In the genomic region with DNA sequence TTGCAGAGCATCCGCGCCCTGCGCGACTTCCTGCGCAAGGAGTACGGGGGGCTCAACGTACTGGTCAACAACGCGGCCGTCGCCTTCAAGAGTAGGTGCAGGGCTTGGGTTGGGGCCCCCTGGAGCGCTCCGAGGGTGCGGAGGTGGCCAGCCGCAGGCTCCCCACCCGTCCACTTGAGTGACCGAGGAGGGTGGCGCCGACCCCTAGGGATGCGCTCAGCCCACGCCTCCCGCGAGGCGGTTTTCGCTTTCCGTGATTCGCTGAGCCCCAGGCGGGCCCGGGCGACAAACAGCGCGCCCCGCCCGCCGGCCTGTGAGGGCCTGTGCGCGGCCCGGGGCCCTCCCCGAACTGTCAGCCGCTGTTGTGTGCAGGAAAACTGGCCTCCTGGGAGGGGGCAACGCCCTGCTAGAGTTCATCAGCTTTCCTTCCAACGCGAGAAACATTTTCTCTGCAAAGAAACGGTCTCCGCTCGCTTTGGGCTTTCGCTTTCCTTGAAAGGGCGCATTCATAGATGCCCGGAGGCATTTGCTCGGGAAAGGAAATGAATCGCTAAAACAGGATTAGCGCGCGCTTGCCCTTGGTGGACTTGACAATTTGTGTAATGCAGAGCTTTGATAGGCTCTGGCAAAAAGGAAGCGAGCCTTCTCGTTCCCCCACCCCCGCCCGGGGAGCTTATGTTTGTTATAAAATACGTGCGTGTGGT, we compare ENCODE assay signal across 8 cellular contexts. TPM values are rescaled to one million over a fixed set of nuclear protein-coding genes. Genes with fewer than 3 reads are reported as not detected.
DNase-seq lines count a peak whose midpoint lies in the region; ATAC-seq, FAIRE-seq and TF ChIP-seq lines count a peak whose summit lies in the region.

No MANE protein-coding gene starts in this region.

- H3K27ac ChIP-seq in suprapubic skin, result peak overlapping the region; percentile 98

- no peaks in the 10 kb centered on the region for H3K27me3 ChIP-seq in suprapubic skin

- peaks cover 8% of the 10 kb centered on the region for H3K36me3 ChIP-seq in suprapubic skin

- H3K27ac Mint-ChIP-seq in naive B cell, result peak overlapping the region; percentile 82 to 92 (median 88)

- WGBS in suprapubic skin, result 0% methylated on average over 20 of the region's 60 CpGs

- FAIRE-seq in RCC 7860 (lab: Jason Lieb, UNC), result no peak

- peaks cover 44% of the 10 kb centered on the region for H3K4me1 ChIP-seq in suprapubic skin

- H3K9me3 ChIP-seq in suprapubic skin, result no peaks in the 10 kb centered on the region

- H3K4me3 Mint-ChIP-seq in naive B cell, result peak overlapping the region; percentile 91 to 97 (median 94)

- peaks cover 17 to 37% (median 35%) of the 10 kb centered on the region in 3 donors for H3K4me1 Mint-ChIP-seq in naive B cell

- peak; percentile 80 to 82 for ATAC-seq in naive B cell (ENCODE audit: low read depth in 2 of 2)

- TF ChIP-seq CTCF in fibroblast of pulmonary artery (IDR thresholded peaks at IDR 0.05; ENCODE audit: low read length, missing control alignments) (no peak), suprapubic skin (IDR thresholded peaks at IDR 0.05) (no peak)

- TF ChIP-seq EP300 in suprapubic skin (IDR thresholded peaks at IDR 0.05), result no peak

- H3K4me3 ChIP-seq in fibroblast of pulmonary artery (replicated peaks; ENCODE audit: low read depth, low read length) (peak overlapping the region; percentile 61), suprapubic skin (peak overlapping the region; percentile 87)

- H3K36me3 Mint-ChIP-seq in naive B cell, result peaks cover 0 to 7% of the 10 kb centered on the region in 2 donors

- TF ChIP-seq POLR2A in suprapubic skin (IDR thresholded peaks at IDR 0.05), result peak in 1 of 2 donors; percentile 39

- H3K9me3 Mint-ChIP-seq in naive B cell, result no peaks in the 10 kb centered on the region

- no peaks in the 10 kb centered on the region for H3K27me3 Mint-ChIP-seq in naive B cell

- DNase-seq in D341Med (ENCODE audit: low spot score) (peak; percentile 76), HT-29 (ENCODE audit: low spot score) (peak; percentile 31), RCC 7860 (ENCODE audit: low spot score) (peak; percentile 38), fibroblast of pulmonary artery (ENCODE audit: low read depth) (peak; percentile 77), naive B cell (peak; percentile 67), suprapubic skin (ENCODE audit: low spot score in 2 of 2) (peak; percentile 87 to 91), GM19238 (ENCODE audit: insufficient read length, low spot score) (no peak)
- DNase-seq in activated effector memory CD4-positive, alpha-beta T cell treated with anti-CD3 and anti-CD28 coated beads, Interleukin-2, amount 50 U/mL, for 16 hours, result peak; percentile 85

RNA-seq across cellular contexts. Expression of gene CBR3, which starts 0.7 kb away (rescaled TPM):
- 0.16 TPM in 1 of 2 replicates, not detected in the other for total RNA-seq in HT-29 (2014; rRNA removed; shearing (Covaris generic))
- 10 to 100 TPM in 4 of 6 donors, 1 to 10 TPM in 2; 7.4 to 14.5 (median 10.6) TPM for polyA plus RNA-seq in naive B cell (ENCODE audit: low read depth in 6 of 6)
- 10 to 100 TPM; 24.9 to 45.2 (median 32.0) TPM for total RNA-seq in suprapubic skin

RNA-seq across cellular contexts. Expression of gene DOP1B, which starts 21.1 kb away (rescaled TPM):
- 3.5 and 4.3 TPM in 2 replicates for total RNA-seq in HT-29 (2014; rRNA removed; shearing (Covaris generic))
- 10 to 100 TPM; 13.8 to 43.2 (median 29.3) TPM for polyA plus RNA-seq in naive B cell (ENCODE audit: low read depth in 6 of 6)
- total RNA-seq in suprapubic skin, result 10 to 100 TPM; 23.8 to 49.6 (median 34.8) TPM

Comparison
In these comparisons a context has a peak if more than half of its experiments do, and no peak if none do; other contexts are left out.
1. RNA of gene CBR3, which starts 0.7 kb away (total RNA-seq): 24.9 to 45.2 TPM in suprapubic skin; 0.16 TPM in HT-29; every median in the first group is over 10 times any median in the second.